In genomic region chr16:20805684-20806167, GRCh38 we compare ENCODE assay signal across 8 cellular contexts. TPM values are rescaled to one million over a fixed set of nuclear protein-coding genes. Genes with fewer than 3 reads are reported as not detected.
DNase-seq lines count a peak whose midpoint lies in the region; TF ChIP-seq lines count a peak whose summit lies in the region.
"Not testable (repeated sequence)": the region's sequence is repeated elsewhere in the genome, so short reads cannot be mapped to it uniquely, and the experiment has no call there.

No MANE protein-coding gene starts in this region.

- H3K27ac ChIP-seq in AG04450 (ENCODE audit: low read depth, low read length) (peak overlapping the region; percentile 52), cardiac muscle cell (peak overlapping the region; percentile 83), skin epidermis (peak overlapping the region; percentile 8 to 93 (median 84))

- H3K36me3 ChIP-seq in H7 (replicated peaks; ENCODE audit: control insufficient read depth, insufficient read depth, low read length); cardiac muscle cell: not testable (repeated sequence)

- H3K27me3 ChIP-seq in AG04450 (ENCODE audit: control insufficient read depth, insufficient read depth, low read length); H7 (ENCODE audit: control insufficient read depth, insufficient read depth, low read length); cardiac muscle cell; mononuclear cell (ENCODE audit: insufficient read depth, low read length): not testable (repeated sequence)

- H3K4me1 ChIP-seq in cardiac muscle cell (ENCODE audit: low read depth): not testable (repeated sequence)
- H3K4me1 ChIP-seq in mononuclear cell (ENCODE audit: insufficient read depth, low read length): peaks cover 28% of the 10 kb centered on the region

- TF ChIP-seq CTCF in AG04450 (IDR thresholded peaks at IDR 0.05; ENCODE audit: low read depth, low read length); cardiac fibroblast (IDR thresholded peaks at IDR 0.05; ENCODE audit: low read depth, low read length); cardiac muscle cell (IDR thresholded peaks at IDR 0.05; ENCODE audit: low read depth, low read length): not testable (repeated sequence)

- peak overlapping the region; percentile 94 for H3K4me3 Mint-ChIP-seq in activated CD4-positive, alpha-beta T cell treated with anti-CD3 and anti-CD28 coated beads, Interleukin-2, amount 10 ng/mL, durations not matched to agents 24 days and 14 days

- POLR2A ChIA-PET in AG04450 (lab: Yijun Ruan, JAX): interaction anchor here (0.9 kb wide), 1 partner anchor 78 kb away, joined by 5 read pairs; no protein-coding TSS in a partner anchor

- CTCF ChIA-PET in AG04450 (lab: Charles Lee): interaction anchor here (0.6 to 1.4 kb wide), 4 partner anchors 8 to 852 kb away, joined by 3 to 10 read pairs (median 4); no protein-coding TSS in a partner anchor

- H3K9me3 Mint-ChIP-seq in activated CD4-positive, alpha-beta T cell treated with anti-CD3 and anti-CD28 coated beads, Interleukin-2, amount 10 ng/mL, durations not matched to agents 24 days and 14 days: not testable (repeated sequence)

- DNase-seq in AG04450 (ENCODE audit: low read depth, low spot score); H7; activated CD4-positive, alpha-beta T cell treated with anti-CD3 and anti-CD28 coated beads, Interleukin-2, amount 10 ng/mL, durations not matched to agents 24 days and 14 days; cardiac fibroblast (ENCODE audit: low read depth in 2 of 2); cardiac muscle cell (ENCODE audit: low read depth in 1 of 2, low spot score in 1 of 2): not testable (repeated sequence)
- peak; percentile 27 for DNase-seq in NCI-H2227 (lab: John Stamatoyannopoulos, UW; ENCODE audit: unreplicated experiment)

- peak overlapping the region; percentile 97 for H3K4me3 ChIP-seq in AG04450 (ENCODE audit: low read depth, low read length)
- peak overlapping the region; percentile 90 for H3K4me3 ChIP-seq in H7 (ENCODE audit: insufficient read depth, low read depth, low read length)
- H3K4me3 ChIP-seq in cardiac fibroblast (replicated peaks in 1 of 2; ENCODE audit: low read depth in 2 of 2, low read length in 2 of 2): peak overlapping the region; percentile 86 to 89
- peak overlapping the region; percentile 66 for H3K4me3 ChIP-seq in cardiac muscle cell
- peak overlapping the region; percentile 81 for H3K4me3 ChIP-seq in mononuclear cell (ENCODE audit: low read length)
- H3K4me3 ChIP-seq in skin epidermis: peak overlapping the region; percentile 62 to 90 (median 75)

- intact Hi-C loops in activated CD4-positive, alpha-beta T cell treated with anti-CD3 and anti-CD28 coated beads, Interleukin-2, amount 10 ng/mL, durations not matched to agents 24 days and 14 days (cut with micrococcal nuclease): loop anchor here (1.0 to 10.0 kb wide), 4 partner anchors 45 to 499 kb away; partner anchors contain the start of genes DCUN1D3, LYRM1 and THUMPD1

- H3K27me3 Mint-ChIP-seq in activated CD4-positive, alpha-beta T cell treated with anti-CD3 and anti-CD28 coated beads, Interleukin-2, amount 10 ng/mL, durations not matched to agents 24 days and 14 days: not testable (repeated sequence)

- not testable (repeated sequence) for H3K36me3 Mint-ChIP-seq in activated CD4-positive, alpha-beta T cell treated with anti-CD3 and anti-CD28 coated beads, Interleukin-2, amount 10 ng/mL, durations not matched to agents 24 days and 14 days (ENCODE audit: low read depth)

- H3K27ac Mint-ChIP-seq in activated CD4-positive, alpha-beta T cell treated with anti-CD3 and anti-CD28 coated beads, Interleukin-2, amount 10 ng/mL, durations not matched to agents 24 days and 14 days: peak overlapping the region; percentile 96

- not testable (repeated sequence) for H3K9me3 ChIP-seq in AG04450 (ENCODE audit: control insufficient read depth, insufficient read depth, low read length); cardiac muscle cell (ENCODE audit: low read depth); mononuclear cell (ENCODE audit: low read depth, low read length)

- peaks cover 22% of the 10 kb centered on the region for H3K4me1 Mint-ChIP-seq in activated CD4-positive, alpha-beta T cell treated with anti-CD3 and anti-CD28 coated beads, Interleukin-2, amount 10 ng/mL, durations not matched to agents 24 days and 14 days

RNA-seq across cellular contexts. Expression of gene ERI2, which starts 0.5 kb away (rescaled TPM):
- polyA plus RNA-seq in AG04450 (2011; rRNA removed) (10.2 and 14.8 TPM in 2 replicates), cardiac muscle cell (18.1 and 39.3 TPM in 2 replicates)
- polyA minus RNA-seq in AG04450 (2011; rRNA and poly(A)+ RNA removed): 5.7 TPM in 2 replicates
- 19.1 and 33.7 TPM in 2 replicates for total RNA-seq in H7 (2014; rRNA removed; shearing (Covaris generic))
- 15.1 and 15.7 TPM in 2 replicates for total RNA-seq in activated CD4-positive, alpha-beta T cell treated with anti-CD3 and anti-CD28 coated beads, Interleukin-2, amount 10 ng/mL, durations not matched to agents 24 days and 14 days
- total RNA-seq in cardiac muscle cell (26.9 and 28.0 TPM in 2 replicates), mononuclear cell (0.84 TPM)

RNA-seq across cellular contexts. Expression of gene REXO5, which starts 0.6 kb away (rescaled TPM):
- polyA plus RNA-seq in AG04450 (2011; rRNA removed) (2.4 and 2.6 TPM in 2 replicates), cardiac muscle cell (10.2 and 27.0 TPM in 2 replicates)
- 2.3 and 4.9 TPM in 2 replicates for polyA minus RNA-seq in AG04450 (2011; rRNA and poly(A)+ RNA removed)
- total RNA-seq in H7 (2014; rRNA removed; shearing (Covaris generic)): 9.5 and 11.3 TPM in 2 replicates
- total RNA-seq in activated CD4-positive, alpha-beta T cell treated with anti-CD3 and anti-CD28 coated beads, Interleukin-2, amount 10 ng/mL, durations not matched to agents 24 days and 14 days: 9.3 and 11.7 TPM in 2 replicates
- total RNA-seq in cardiac muscle cell (5.1 and 22.5 TPM in 2 replicates), mononuclear cell (0.94 TPM)

RNA-seq across cellular contexts. Expression of gene ACSM3, which starts 41.9 kb away (rescaled TPM):
- 0.45 and 0.76 TPM in 2 replicates for polyA plus RNA-seq in AG04450 (2011; rRNA removed)
- polyA minus RNA-seq in AG04450 (2011; rRNA and poly(A)+ RNA removed): not detected in 2 replicates
- total RNA-seq in H7 (2014; rRNA removed; shearing (Covaris generic)): 2.4 and 6.2 TPM in 2 replicates
- 2.7 and 3.5 TPM in 2 replicates for total RNA-seq in activated CD4-positive, alpha-beta T cell treated with anti-CD3 and anti-CD28 coated beads, Interleukin-2, amount 10 ng/mL, durations not matched to agents 24 days and 14 days
- total RNA-seq in cardiac muscle cell: 1.2 and 4.5 TPM in 2 replicates
- polyA plus RNA-seq in cardiac muscle cell: 1.8 and 2.0 TPM in 2 replicates
- total RNA-seq in mononuclear cell: 10.8 TPM
